Comparison of ENCODE assay signal across 25 cellular contexts in genomic region chr19:21697171-21697570, GRCh38.
"Had no signal": no experiment of that assay in that cellular context is flagged by ENCODE, and none has a peak within 500 bp of the region (broad histone marks: within the 10 kb centered on the region; RNA-seq: fewer than 3 reads in every experiment).

No MANE protein-coding gene starts in this region.

- H3K4me1 ChIP-seq: heart right ventricle, uterus had no signal

- ATAC-seq: activated CD8-positive, alpha-beta T cell treated with anti-CD3 and anti-CD28 coated beads, Interleukin-2, amount 10 ng/mL, durations not matched to agents 7 days and 5 days; activated naive CD8-positive, alpha-beta T cell treated with anti-CD3 and anti-CD28 coated beads, Interleukin-2, amount 50 U/mL, for 24 hours; gastroesophageal sphincter; natural killer cell treated with Interleukin-12 subunit alpha and Interleukin-12 subunit beta and Interleukin-15 and Interleukin-18, amount 100 ng/mL, for 72 hours had no signal

- H3K9me3 ChIP-seq: gastroesophageal sphincter, heart right ventricle, neutrophil, thyroid gland, uterus had no signal

- H3K36me3 ChIP-seq: brain microvascular endothelial cell, gastroesophageal sphincter, heart right ventricle, neutrophil, thyroid gland, uterus had no signal

- FAIRE-seq: endometrium had no signal

- H3K27me3 ChIP-seq: brain microvascular endothelial cell, gastroesophageal sphincter, neutrophil, thyroid gland, uterus had no signal

- H3K4me3 ChIP-seq: gastroesophageal sphincter, lung, thyroid gland, uterus had no signal

- H3K27ac ChIP-seq: brain microvascular endothelial cell, gastroesophageal sphincter, heart right ventricle, neutrophil, thyroid gland, uterus had no signal

- DNase-seq: activated B cell treated with CpG ODN at 0.5 μM for 24 hours; activated CD4-positive, alpha-beta T cell treated with anti-CD3 and anti-CD28 coated beads, Interleukin-2, amount 10 ng/mL, durations not matched to agents 7 days and 5 days; activated CD8-positive, alpha-beta T cell treated with anti-CD3 and anti-CD28 coated beads, Interleukin-2, amount 10 ng/mL, durations not matched to agents 7 days and 5 days; activated naive CD4-positive, alpha-beta T cell treated with anti-CD3 and anti-CD28 coated beads for 36 hours; activated naive CD8-positive, alpha-beta T cell treated with anti-CD3 and anti-CD28 coated beads, Interleukin-2, amount 50 U/mL, for 24 hours; activated T-cell treated with anti-CD3 and anti-CD28 coated beads, Interleukin-2, amount 50 U/mL, for 24 hours; anterior cingulate cortex; brain microvascular endothelial cell; cerebellar nuclear complex; cortex of kidney; erythroblast; heart right ventricle; immature natural killer cell; posterior cingulate gyrus; stimulated activated CD4-positive, alpha-beta T cell treated with anti-CD3 and anti-CD28 coated beads, Interleukin-2, amount 100 ng/mL, for 24 hours; stimulated activated naive CD4-positive, alpha-beta T cell treated with Interleukin-2 at 50 U/mL for 16 hours; T-helper 1 cell; T-helper 9 cell; thyroid gland; uterus had no signal
